Comparison of ENCODE assay signal across 12 cellular contexts in the genomic region with DNA sequence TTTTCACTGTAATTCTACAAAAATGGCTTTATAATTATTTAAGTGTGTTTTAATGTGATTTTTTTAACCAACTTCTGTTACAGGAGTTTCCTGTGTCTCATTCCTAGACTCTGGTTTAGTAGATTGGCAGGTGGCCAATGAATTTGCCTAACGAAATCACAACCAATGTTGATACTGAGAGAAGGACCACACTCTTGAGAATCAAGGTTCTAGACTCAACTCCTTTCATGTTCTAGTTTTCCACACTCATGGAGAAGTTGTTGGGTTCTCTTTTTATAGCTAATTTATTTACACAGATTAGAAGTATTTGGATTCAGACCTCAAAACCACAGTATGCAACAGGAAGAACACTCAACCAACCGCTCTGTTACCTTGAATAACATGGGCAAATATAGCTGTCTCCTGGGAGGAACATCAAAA. TPM values are rescaled to one million over a fixed set of nuclear protein-coding genes. Genes with fewer than 3 reads are reported as not detected.
DNase-seq lines count a peak whose midpoint lies in the region; ATAC-seq and TF ChIP-seq lines count a peak whose summit lies in the region.
"Had no signal": no experiment of that assay in that cellular context is flagged by ENCODE, and none has a peak within 500 bp of the region (broad histone marks: within the 10 kb centered on the region; RNA-seq: fewer than 3 reads in every experiment).

No MANE protein-coding gene starts in this region.

- dilution Hi-C loops in mammary epithelial cell (cut with HindIII; ENCODE audit: low sequenced_read_pairs): no loop called here

- BruUV-seq in MCF 10A (replicated peaks; lab: Mats Ljungman, UMichigan) (no TSS peak), mammary epithelial cell (replicated peaks; lab: Mats Ljungman, UMichigan) (no TSS peak), PC-3 (replicated peaks; lab: Mats Ljungman, UMichigan) (no TSS peak)

- H3K4me1 Mint-ChIP-seq in MCF 10A (ENCODE audit: insufficient read depth, unreplicated experiment) (peaks cover 11% of the 10 kb centered on the region), mesothelial cell of epicardium (no peaks in the 10 kb centered on the region)
- H3K4me1 Mint-ChIP-seq in central memory CD8-positive, alpha-beta T cell: peaks cover 24% of the 10 kb centered on the region
- H3K4me1 Mint-ChIP-seq in stimulated activated memory B cell treated with anti-CD40 and anti-IgM and Interleukin-4, amounts not matched to agents 10 μg/mL and 1 μg/mL and 100 μg/mL, for 72 hours: peaks cover 13% of the 10 kb centered on the region

- H3K4me1 ChIP-seq in mammary epithelial cell (ENCODE audit: insufficient read depth, low read length) (no peaks in the 10 kb centered on the region), PC-3 (ENCODE audit: insufficient read depth, low read length) (no peaks in the 10 kb centered on the region)
- H3K4me1 ChIP-seq: tibial nerve had no signal

- H3K9me3 ChIP-seq in mammary epithelial cell (replicated peaks; ENCODE audit: insufficient read depth, low read length) (no peaks in the 10 kb centered on the region), PC-3 (ENCODE audit: low read length) (no peaks in the 10 kb centered on the region)
- H3K9me3 ChIP-seq: HAP-1, tibial nerve had no signal

- H3K27me3 ChIP-seq in mammary epithelial cell (ENCODE audit: insufficient read depth, low read length) (no peaks in the 10 kb centered on the region), PC-3 (ENCODE audit: low read length) (no peaks in the 10 kb centered on the region)
- H3K27me3 ChIP-seq: tibial nerve had no signal

- peaks cover 2% of the 10 kb centered on the region for H4K20me1 ChIP-seq in mammary epithelial cell (ENCODE audit: insufficient read depth, low read length)
- H4K20me1 ChIP-seq in PC-3 (ENCODE audit: low read length): no peaks in the 10 kb centered on the region

- H3K36me3 Mint-ChIP-seq in MCF 10A (ENCODE audit: insufficient read depth, unreplicated experiment) (peaks cover 96% of the 10 kb centered on the region), mesothelial cell of epicardium (peaks cover 48% of the 10 kb centered on the region)
- H3K36me3 Mint-ChIP-seq in central memory CD8-positive, alpha-beta T cell (ENCODE audit: insufficient read depth): peaks cover 83% of the 10 kb centered on the region
- H3K36me3 Mint-ChIP-seq in stimulated activated memory B cell treated with anti-CD40 and anti-IgM and Interleukin-4, amounts not matched to agents 10 μg/mL and 1 μg/mL and 100 μg/mL, for 72 hours: peaks cover 57% of the 10 kb centered on the region

- H3K9ac ChIP-seq in mammary epithelial cell (ENCODE audit: insufficient read depth, low read length): no peak overlapping the region
- no peak overlapping the region for H3K9ac ChIP-seq in PC-3 (ENCODE audit: low read length)

- TF ChIP-seq CTCF in MCF 10A (IDR thresholded peaks at IDR 0.05; ENCODE audit: unreplicated experiment) (no peak), mammary epithelial cell (conservative IDR thresholded peaks at IDR 0.05 in 1 of 2, IDR thresholded peaks at IDR 0.05 in 1 of 2; ENCODE audit: extremely low read depth in 1 of 2, insufficient read depth in 1 of 2, low read depth in 1 of 2, low read length in 2 of 2) (no peak), PC-3 (conservative IDR thresholded peaks at IDR 0.05; ENCODE audit: low read depth, low read length) (no peak), mesothelial cell of epicardium (IDR thresholded peaks at IDR 0.05; ENCODE audit: unreplicated experiment) (no peak)

- H3K4me3 Mint-ChIP-seq in MCF 10A (ENCODE audit: unreplicated experiment) (no peak overlapping the region), mesothelial cell of epicardium (no peak overlapping the region)
- H3K4me3 Mint-ChIP-seq in central memory CD8-positive, alpha-beta T cell: no peak overlapping the region
- no peak overlapping the region for H3K4me3 Mint-ChIP-seq in stimulated activated memory B cell treated with anti-CD40 and anti-IgM and Interleukin-4, amounts not matched to agents 10 μg/mL and 1 μg/mL and 100 μg/mL, for 72 hours

- H3K9me2 ChIP-seq in PC-3 (replicated peaks; ENCODE audit: low read length): no peaks in the 10 kb centered on the region

- DNase-seq in MCF 10A (ENCODE audit: unreplicated experiment) (peak; percentile 40), mammary epithelial cell (no peak), PC-3 (no peak), mesothelial cell of epicardium (ENCODE audit: low spot score in 2 of 2, unreplicated experiment in 2 of 2) (no peak)
- DNase-seq in central memory CD8-positive, alpha-beta T cell (ENCODE audit: low spot score in 2 of 2): no peak
- DNase-seq: NCI-H2171 treated with DMSO at 0.1 percent for 48 hours; stimulated activated CD4-positive, alpha-beta T cell treated with anti-CD3 and anti-CD28 coated beads, Interleukin-2, amount 100 ng/mL, for 48 hours had no signal

- peaks cover 3% of the 10 kb centered on the region for H3F3A ChIP-seq in PC-3 (ENCODE audit: low read length, unreplicated experiment)

- in situ Hi-C loops in mammary epithelial cell (cut with MboI; ENCODE audit: low sequenced_read_pairs in 2 of 2): no loop called here

- ATAC-seq in PC-3 (peak; percentile 37; the same call in 1 of the 2 replicates), GM21528 (IDR thresholded peaks at IDR 0.05; ENCODE audit: low FRiP score, unreplicated experiment) (no peak), GM18517 (IDR thresholded peaks at IDR 0.05; ENCODE audit: unreplicated experiment) (no peak)
- peak; percentile 40 for ATAC-seq in central memory CD8-positive, alpha-beta T cell (replicated peaks; ENCODE audit: extremely low read depth, poor library complexity, severe bottlenecking)
- no peak for ATAC-seq in stimulated activated memory B cell treated with anti-CD40 and anti-IgM and Interleukin-4, amounts not matched to agents 10 μg/mL and 1 μg/mL and 100 μg/mL, for 72 hours

- H3K36me3 ChIP-seq in mammary epithelial cell (ENCODE audit: insufficient read depth, low read length) (peaks cover 76% of the 10 kb centered on the region), PC-3 (ENCODE audit: low read depth, low read length) (peaks cover 71% of the 10 kb centered on the region)

- no peak overlapping the region for H2AFZ ChIP-seq in mammary epithelial cell (ENCODE audit: low read depth, low read length)
- no peak overlapping the region for H2AFZ ChIP-seq in PC-3 (ENCODE audit: low read length)

- H3K79me2 ChIP-seq in mammary epithelial cell (ENCODE audit: insufficient read depth, low read length) (peaks cover 47% of the 10 kb centered on the region), PC-3 (ENCODE audit: low read length) (peaks cover 13% of the 10 kb centered on the region; the same call in 1 of the 2 replicates)

- CTCF ChIA-PET in MCF 10A (lab: Yijun Ruan, JAX): interaction anchor here (0.6 kb wide), 1 partner anchor 143 kb away, joined by 4 read pairs; no protein-coding TSS in a partner anchor
- CTCF ChIA-PET in mammary epithelial cell (lab: Charles Lee; ENCODE audit: low non-redundant PET): no interaction called here
- CTCF ChIA-PET in PC-3 (lab: Charles Lee): no interaction called here

- 71% methylated on average over 2 of the region's 2 CpGs for WGBS in mammary epithelial cell (ENCODE audit: low coverage, missing lambda C conversion rate)

- intact Hi-C loops in MCF 10A (cut with micrococcal nuclease) (no loop called here), mammary epithelial cell (cut with micrococcal nuclease) (no loop called here), PC-3 (cut with micrococcal nuclease) (no loop called here)

- no peaks in the 10 kb centered on the region for H3K27me3 Mint-ChIP-seq in MCF 10A (ENCODE audit: insufficient read depth, unreplicated experiment)
- no peaks in the 10 kb centered on the region for H3K27me3 Mint-ChIP-seq in central memory CD8-positive, alpha-beta T cell
- no peaks in the 10 kb centered on the region for H3K27me3 Mint-ChIP-seq in stimulated activated memory B cell treated with anti-CD40 and anti-IgM and Interleukin-4, amounts not matched to agents 10 μg/mL and 1 μg/mL and 100 μg/mL, for 72 hours
- H3K27me3 Mint-ChIP-seq in mesothelial cell of epicardium (ENCODE audit: low read depth): no peaks in the 10 kb centered on the region

- H3K4me3 ChIP-seq in mammary epithelial cell (replicated peaks in 1 of 3; ENCODE audit: insufficient read depth in 1 of 3, low read depth in 2 of 3, low read length in 3 of 3) (no peak overlapping the region), PC-3 (ENCODE audit: low read length) (no peak overlapping the region)
- H3K4me3 ChIP-seq: HAP-1, tibial nerve had no signal

- H3K27ac Mint-ChIP-seq in MCF 10A (ENCODE audit: low read depth, unreplicated experiment) (no peak overlapping the region), mesothelial cell of epicardium (no peak overlapping the region)
- H3K27ac Mint-ChIP-seq in central memory CD8-positive, alpha-beta T cell (ENCODE audit: low read depth): peak overlapping the region; percentile 55
- peak overlapping the region; percentile 50 for H3K27ac Mint-ChIP-seq in stimulated activated memory B cell treated with anti-CD40 and anti-IgM and Interleukin-4, amounts not matched to agents 10 μg/mL and 1 μg/mL and 100 μg/mL, for 72 hours

- POLR2A ChIA-PET in MCF 10A (lab: Yijun Ruan, JAX): interaction anchor here (1.0 to 2.1 kb wide), 2 partner anchors 14 to 45 kb away, joined by 4 to 7 read pairs; a partner anchor contains a TSS
- POLR2A ChIA-PET in PC-3 (lab: Charles Lee; ENCODE audit: unreplicated experiment): no interaction called here

- H3K9me3 Mint-ChIP-seq in MCF 10A (ENCODE audit: unreplicated experiment) (no peaks in the 10 kb centered on the region), mesothelial cell of epicardium (no peaks in the 10 kb centered on the region)
- no peaks in the 10 kb centered on the region for H3K9me3 Mint-ChIP-seq in central memory CD8-positive, alpha-beta T cell
- no peaks in the 10 kb centered on the region for H3K9me3 Mint-ChIP-seq in stimulated activated memory B cell treated with anti-CD40 and anti-IgM and Interleukin-4, amounts not matched to agents 10 μg/mL and 1 μg/mL and 100 μg/mL, for 72 hours

- H3K4me2 ChIP-seq in mammary epithelial cell (ENCODE audit: insufficient read depth, low read depth, low read length): no peak overlapping the region
- H3K4me2 ChIP-seq in PC-3 (ENCODE audit: low read length): no peak overlapping the region

- H3K27ac ChIP-seq in mammary epithelial cell (ENCODE audit: insufficient read depth, low read depth, low read length): no peak overlapping the region
- no peak overlapping the region for H3K27ac ChIP-seq in PC-3 (ENCODE audit: low read length)
- H3K27ac ChIP-seq: tibial nerve had no signal

RNA-seq across cellular contexts. Expression of a gene that starts 22.6 kb away (rescaled TPM):
- total RNA-seq in MCF 10A (2022) (101 and 105 TPM in 2 replicates), mammary epithelial cell (100 to 1,000 TPM in 1 of 2 donors, 10 to 100 TPM in 1; 84.5 to 108 TPM), PC-3 (2014; rRNA removed) (67.1 and 74.5 TPM in 2 replicates), mesothelial cell of epicardium (149 to 157 TPM (median 155 TPM) in 3 replicates)
- 23.1 TPM for polyA plus RNA-seq in mammary epithelial cell
- polyA minus RNA-seq in mammary epithelial cell: 193 TPM

RNA-seq across cellular contexts. Expression of a gene that starts 44.6 kb away (rescaled TPM):
- total RNA-seq in MCF 10A (2022) (131 and 148 TPM in 2 replicates), mammary epithelial cell (100 to 1,000 TPM in 1 of 2 donors, 10 to 100 TPM in 1; 96.7 to 127 TPM), PC-3 (2014; rRNA removed) (138 and 170 TPM in 2 replicates), mesothelial cell of epicardium (197 to 219 TPM (median 214 TPM) in 3 replicates)
- 53.0 TPM for polyA plus RNA-seq in mammary epithelial cell
- 63.8 TPM for polyA minus RNA-seq in mammary epithelial cell

Comparison
In these comparisons a context has a peak if more than half of its experiments do, and no peak if none do; other contexts are left out.
1. H3K27ac Mint-ChIP-seq: peak in central memory CD8-positive, alpha-beta T cell (single experiment) and stimulated activated memory B cell treated with anti-CD40 and anti-IgM and Interleukin-4, amounts not matched to agents 10 μg/mL and 1 μg/mL and 100 μg/mL, for 72 hours (single experiment); none in MCF 10A (single experiment) and mesothelial cell of epicardium (single experiment).
2. ATAC-seq: peak in PC-3 (single experiment) and central memory CD8-positive, alpha-beta T cell (single experiment); none in stimulated activated memory B cell treated with anti-CD40 and anti-IgM and Interleukin-4, amounts not matched to agents 10 μg/mL and 1 μg/mL and 100 μg/mL, for 72 hours (single experiment), GM21528 (single experiment) and GM18517 (single experiment).